In the genomic region with DNA sequence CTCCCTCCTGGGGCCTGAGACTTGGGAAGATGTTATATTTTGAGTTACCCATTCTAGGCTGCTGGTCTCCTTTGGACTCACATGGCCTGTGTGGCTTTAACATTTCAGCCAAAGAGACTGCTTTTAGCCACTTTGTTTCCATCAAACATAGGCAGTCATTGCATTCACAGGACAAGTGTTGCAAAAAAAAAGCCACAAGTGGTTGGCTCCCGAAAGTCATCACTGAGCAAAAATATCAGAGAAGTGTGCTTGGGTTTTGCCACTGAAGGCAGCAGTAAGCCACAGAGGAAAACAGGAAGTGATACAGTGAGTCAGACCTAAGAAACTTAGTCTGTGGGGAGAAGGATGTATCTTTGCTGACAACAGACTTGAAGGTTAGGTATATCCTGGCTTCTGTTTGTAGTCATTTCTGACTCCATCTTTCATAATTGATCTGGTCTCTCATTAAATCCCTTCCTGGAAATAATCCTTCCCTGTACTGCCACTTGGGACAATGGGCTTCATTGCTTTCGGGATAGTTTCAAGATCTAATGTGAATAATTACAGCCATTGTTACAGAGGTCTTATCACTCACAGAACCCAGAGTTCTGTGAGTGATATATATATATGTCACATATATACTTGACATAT, we compare ENCODE assay signal across 8 cellular contexts.
A peak's percentile ranks its signal among the peaks of the same experiment; 100 is the strongest.
DNase-seq lines count a peak whose midpoint lies in the region; ATAC-seq lines count a peak whose summit lies in the region.

No MANE protein-coding gene starts in this region.

- peak; percentile 95 to 99 for DNase-seq in NOMO-1 (lab: John Stamatoyannopoulos, UW; ENCODE audit: unreplicated experiment in 2 of 2)
- peak; percentile 18 for DNase-seq in activated T-cell treated with anti-CD3 and anti-CD28 coated beads for 4 hours
- peak; percentile 47 for DNase-seq in germinal center (ENCODE audit: low spot score)
- DNase-seq in stimulated activated CD4-positive, alpha-beta T cell treated with anti-CD3 and anti-CD28 coated beads, Interleukin-2, amount 100 ng/mL, for 4 hours (ENCODE audit: low read depth): peak; percentile 33
- DNase-seq in effector CD8-positive, alpha-beta T cell (lab: John Stamatoyannopoulos, UW): no peak
- no peak for DNase-seq in NCI-H2107 treated with DMSO at 0.1 percent for 48 hours (lab: John Stamatoyannopoulos, UW; ENCODE audit: unreplicated experiment)

- ATAC-seq in GM18499 (IDR thresholded peaks at IDR 0.05; ENCODE audit: insufficient read depth, unreplicated experiment) (peak; percentile 99), HG02678 (IDR thresholded peaks at IDR 0.05; ENCODE audit: unreplicated experiment) (peak; percentile 99)

Comparison
In these comparisons a context has a peak if more than half of its experiments do, and no peak if none do; other contexts are left out.
1. DNase-seq: peak in NOMO-1 (2 of 2), activated T-cell treated with anti-CD3 and anti-CD28 coated beads for 4 hours (single experiment), germinal center (single experiment) and stimulated activated CD4-positive, alpha-beta T cell treated with anti-CD3 and anti-CD28 coated beads, Interleukin-2, amount 100 ng/mL, for 4 hours (single experiment); none in effector CD8-positive, alpha-beta T cell (single experiment) and NCI-H2107 treated with DMSO at 0.1 percent for 48 hours (single experiment).